In the genomic region with DNA sequence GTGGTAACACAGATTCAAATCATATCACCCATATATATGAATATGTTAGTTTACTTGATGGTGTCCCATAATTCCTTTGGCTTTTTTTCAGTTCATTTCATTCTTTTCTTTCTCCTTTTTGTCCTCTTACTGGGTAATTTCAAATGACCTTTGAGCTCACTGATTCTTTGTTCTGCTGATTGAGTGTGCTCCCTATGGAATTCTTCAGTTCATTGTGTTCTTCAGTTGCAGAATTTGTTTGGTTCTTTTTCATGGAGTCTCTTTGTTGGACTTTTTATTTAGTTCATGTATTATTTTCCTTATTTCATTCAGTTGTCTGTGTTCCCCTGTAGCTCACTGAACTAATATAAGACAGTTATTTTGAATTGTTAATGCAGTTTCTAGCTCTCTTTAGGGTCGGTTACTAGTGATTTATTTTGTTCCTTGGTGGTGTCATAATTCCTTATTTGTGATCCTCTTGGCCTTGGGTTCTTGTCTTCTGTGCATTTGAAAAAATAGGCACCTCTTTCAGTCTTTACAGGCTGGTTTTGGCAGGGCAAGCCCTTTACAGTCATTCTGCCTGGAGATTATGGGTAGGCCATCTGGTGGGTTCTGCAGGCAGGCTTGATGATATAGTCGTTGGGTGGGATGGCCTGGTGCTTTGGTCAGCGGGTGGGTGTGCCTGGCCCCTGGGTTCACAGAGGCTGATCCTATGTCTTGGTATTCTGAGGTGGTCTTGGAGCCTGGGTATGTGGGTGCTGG, we compare ENCODE assay signal across 19 cellular contexts.
"Had no signal": no experiment of that assay in that cellular context is flagged by ENCODE, and none has a peak within 500 bp of the region (broad histone marks: within the 10 kb centered on the region; RNA-seq: fewer than 3 reads in every experiment).

No MANE protein-coding gene starts in this region.

- H3K27ac ChIP-seq: cardiac muscle cell, foreskin keratinocyte, left lung, stomach, thoracic aorta, upper lobe of left lung had no signal

- H3K27me3 Mint-ChIP-seq: activated CD4-positive, alpha-beta memory T cell treated with anti-CD3 and anti-CD28 coated beads for 36 hours; activated CD4-positive, alpha-beta T cell treated with anti-CD3 and anti-CD28 coated beads for 36 hours; activated naive CD8-positive, alpha-beta T cell had no signal

- H3K4me3 Mint-ChIP-seq: activated CD4-positive, alpha-beta memory T cell treated with anti-CD3 and anti-CD28 coated beads for 36 hours; activated CD4-positive, alpha-beta T cell treated with anti-CD3 and anti-CD28 coated beads for 36 hours; activated naive CD8-positive, alpha-beta T cell; stimulated activated effector memory CD8-positive, alpha-beta T cell treated with anti-CD3 and anti-CD28 coated beads, Interleukin-12 subunit alpha, Interleukin-12 subunit beta, amount 100 ng/mL, for 72 hours had no signal

- H3K4me2 ChIP-seq: smooth muscle cell had no signal

- H3K36me3 Mint-ChIP-seq: stimulated activated effector memory CD8-positive, alpha-beta T cell treated with anti-CD3 and anti-CD28 coated beads, Interleukin-12 subunit alpha, Interleukin-12 subunit beta, amount 100 ng/mL, for 72 hours had no signal

- H3K27me3 ChIP-seq: cardiac muscle cell, left lung, stomach, upper lobe of left lung had no signal

- DNase-seq: activated CD4-positive, alpha-beta memory T cell treated with anti-CD3 and anti-CD28 coated beads for 36 hours; activated CD4-positive, alpha-beta T cell treated with anti-CD3 and anti-CD28 coated beads for 36 hours; activated T-cell treated with anti-CD3 and anti-CD28 coated beads for 4 hours; amniotic stem cell; dermis blood vessel endothelial cell; foreskin keratinocyte; kidney; left lung; midbrain; stimulated activated CD4-positive, alpha-beta T cell treated with anti-CD3 and anti-CD28 coated beads, Interleukin-4, amount 100 ng/mL, for 24 hours; stomach; T-helper 2 cell had no signal

- H3K4me1 Mint-ChIP-seq: activated CD4-positive, alpha-beta T cell treated with anti-CD3 and anti-CD28 coated beads for 36 hours; stimulated activated effector memory CD8-positive, alpha-beta T cell treated with anti-CD3 and anti-CD28 coated beads, Interleukin-12 subunit alpha, Interleukin-12 subunit beta, amount 100 ng/mL, for 72 hours had no signal

- ATAC-seq: activated CD4-positive, alpha-beta T cell treated with anti-CD3 and anti-CD28 coated beads for 36 hours; foreskin keratinocyte; left lung; sciatic nerve; stimulated activated effector memory CD8-positive, alpha-beta T cell treated with anti-CD3 and anti-CD28 coated beads, Interleukin-12 subunit alpha, Interleukin-12 subunit beta, amount 100 ng/mL, for 72 hours had no signal

- H3K4me1 ChIP-seq: foreskin keratinocyte, left lung, stomach, upper lobe of left lung had no signal

- H3K4me3 ChIP-seq: cardiac muscle cell, left lung, smooth muscle cell, stomach, thoracic aorta, upper lobe of left lung had no signal

- H3K36me3 ChIP-seq: cardiac muscle cell, left lung, stomach, thoracic aorta, upper lobe of left lung had no signal

- H3K9me3 Mint-ChIP-seq: stimulated activated effector memory CD8-positive, alpha-beta T cell treated with anti-CD3 and anti-CD28 coated beads, Interleukin-12 subunit alpha, Interleukin-12 subunit beta, amount 100 ng/mL, for 72 hours had no signal

- H3K27ac Mint-ChIP-seq: activated CD4-positive, alpha-beta memory T cell treated with anti-CD3 and anti-CD28 coated beads for 36 hours; activated CD4-positive, alpha-beta T cell treated with anti-CD3 and anti-CD28 coated beads for 36 hours; activated naive CD8-positive, alpha-beta T cell; stimulated activated effector memory CD8-positive, alpha-beta T cell treated with anti-CD3 and anti-CD28 coated beads, Interleukin-12 subunit alpha, Interleukin-12 subunit beta, amount 100 ng/mL, for 72 hours had no signal
